In the genomic region with DNA sequence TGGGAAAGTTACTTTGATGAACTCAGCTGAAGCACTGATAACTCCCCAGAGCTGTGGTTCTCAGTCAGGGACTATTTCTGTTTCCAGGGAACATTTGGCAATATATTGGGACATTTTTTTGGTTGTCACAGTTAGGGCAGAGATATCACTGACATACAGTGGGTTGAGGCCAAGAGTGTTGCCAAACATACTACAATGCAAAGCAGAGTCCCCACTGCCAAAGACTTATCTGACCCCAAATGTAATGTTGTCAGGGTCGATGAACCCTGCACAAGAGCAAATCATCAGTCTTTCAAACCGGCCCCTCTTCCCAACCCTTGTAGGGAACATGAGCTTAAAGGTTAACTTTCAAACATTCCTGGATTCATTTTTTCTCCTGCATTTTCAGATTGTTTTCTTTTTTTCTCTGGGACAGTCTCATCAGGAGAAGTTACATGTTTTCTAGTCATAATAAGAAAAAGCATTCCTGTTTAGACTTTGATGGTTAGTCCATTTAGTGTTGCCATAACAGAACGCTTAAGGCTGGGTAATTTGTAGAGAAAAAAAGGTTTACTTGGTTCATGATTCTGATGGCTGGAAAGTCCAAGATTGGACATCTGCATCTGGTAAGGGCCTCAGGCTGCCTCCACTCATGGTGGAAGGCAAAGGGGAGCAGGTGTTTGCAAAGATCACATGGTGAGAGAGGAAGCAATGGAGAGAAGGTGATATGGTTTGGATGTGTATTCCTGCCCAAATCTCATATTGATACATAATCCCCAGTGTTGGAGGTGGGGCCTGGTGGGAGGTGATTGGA, we compare ENCODE assay signal across 1 cellular context.
TF ChIP-seq lines count a peak whose summit lies in the region.

No MANE protein-coding gene starts in this region.

TF ChIP-seq in liver, 16 proteins besides CTCF, POLR2A, EP300 and RAD21:
- TF ChIP-seq GABPA (IDR thresholded peaks at IDR 0.05 in 1 of 2, conservative IDR thresholded peaks at IDR 0.05 in 1 of 2) (peak in 1 of 2 donors; percentile 44), TAF1 (conservative IDR thresholded peaks at IDR 0.05) (no peak), SP1 (IDR thresholded peaks at IDR 0.05) (peak; percentile 88), YY1 (IDR thresholded peaks at IDR 0.05) (peak; percentile 62), NR2F2 (IDR thresholded peaks at IDR 0.05) (peak; percentile 97), HNF4A (conservative IDR thresholded peaks at IDR 0.05) (peak; percentile 79 to 81), EGR1 (IDR thresholded peaks at IDR 0.05; ENCODE audit: low read depth in 2 of 2) (no peak), HNF4G (IDR thresholded peaks at IDR 0.05) (peak; percentile 62), FOXA1 (IDR thresholded peaks at IDR 0.05) (no peak), FOXA2 (IDR thresholded peaks at IDR 0.05) (peak; percentile 62), JUND (IDR thresholded peaks at IDR 0.05) (peak in 1 of 2 donors; percentile 71), RXRA (IDR thresholded peaks at IDR 0.05) (peak; percentile 98 to 99)
- TF ChIP-seq, protein P1, sequence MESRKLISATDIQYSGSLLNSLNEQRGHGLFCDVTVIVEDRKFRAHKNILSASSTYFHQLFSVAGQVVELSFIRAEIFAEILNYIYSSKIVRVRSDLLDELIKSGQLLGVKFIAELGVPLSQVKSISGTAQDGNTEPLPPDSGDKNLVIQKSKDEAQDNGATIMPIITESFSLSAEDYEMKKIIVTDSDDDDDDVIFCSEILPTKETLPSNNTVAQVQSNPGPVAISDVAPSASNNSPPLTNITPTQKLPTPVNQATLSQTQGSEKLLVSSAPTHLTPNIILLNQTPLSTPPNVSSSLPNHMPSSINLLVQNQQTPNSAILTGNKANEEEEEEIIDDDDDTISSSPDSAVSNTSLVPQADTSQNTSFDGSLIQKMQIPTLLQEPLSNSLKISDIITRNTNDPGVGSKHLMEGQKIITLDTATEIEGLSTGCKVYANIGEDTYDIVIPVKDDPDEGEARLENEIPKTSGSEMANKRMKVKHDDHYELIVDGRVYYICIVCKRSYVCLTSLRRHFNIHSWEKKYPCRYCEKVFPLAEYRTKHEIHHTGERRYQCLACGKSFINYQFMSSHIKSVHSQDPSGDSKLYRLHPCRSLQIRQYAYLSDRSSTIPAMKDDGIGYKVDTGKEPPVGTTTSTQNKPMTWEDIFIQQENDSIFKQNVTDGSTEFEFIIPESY (IDR thresholded peaks at IDR 0.05): peak; percentile 74
- TF ChIP-seq, protein P2, sequence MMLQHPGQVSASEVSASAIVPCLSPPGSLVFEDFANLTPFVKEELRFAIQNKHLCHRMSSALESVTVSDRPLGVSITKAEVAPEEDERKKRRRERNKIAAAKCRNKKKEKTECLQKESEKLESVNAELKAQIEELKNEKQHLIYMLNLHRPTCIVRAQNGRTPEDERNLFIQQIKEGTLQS (IDR thresholded peaks at IDR 0.05): peak; percentile 41
- TF ChIP-seq, protein P3, sequence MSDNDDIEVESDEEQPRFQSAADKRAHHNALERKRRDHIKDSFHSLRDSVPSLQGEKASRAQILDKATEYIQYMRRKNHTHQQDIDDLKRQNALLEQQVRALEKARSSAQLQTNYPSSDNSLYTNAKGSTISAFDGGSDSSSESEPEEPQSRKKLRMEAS (IDR thresholded peaks at IDR 0.05): peak; percentile 43
- TF ChIP-seq, protein P4, sequence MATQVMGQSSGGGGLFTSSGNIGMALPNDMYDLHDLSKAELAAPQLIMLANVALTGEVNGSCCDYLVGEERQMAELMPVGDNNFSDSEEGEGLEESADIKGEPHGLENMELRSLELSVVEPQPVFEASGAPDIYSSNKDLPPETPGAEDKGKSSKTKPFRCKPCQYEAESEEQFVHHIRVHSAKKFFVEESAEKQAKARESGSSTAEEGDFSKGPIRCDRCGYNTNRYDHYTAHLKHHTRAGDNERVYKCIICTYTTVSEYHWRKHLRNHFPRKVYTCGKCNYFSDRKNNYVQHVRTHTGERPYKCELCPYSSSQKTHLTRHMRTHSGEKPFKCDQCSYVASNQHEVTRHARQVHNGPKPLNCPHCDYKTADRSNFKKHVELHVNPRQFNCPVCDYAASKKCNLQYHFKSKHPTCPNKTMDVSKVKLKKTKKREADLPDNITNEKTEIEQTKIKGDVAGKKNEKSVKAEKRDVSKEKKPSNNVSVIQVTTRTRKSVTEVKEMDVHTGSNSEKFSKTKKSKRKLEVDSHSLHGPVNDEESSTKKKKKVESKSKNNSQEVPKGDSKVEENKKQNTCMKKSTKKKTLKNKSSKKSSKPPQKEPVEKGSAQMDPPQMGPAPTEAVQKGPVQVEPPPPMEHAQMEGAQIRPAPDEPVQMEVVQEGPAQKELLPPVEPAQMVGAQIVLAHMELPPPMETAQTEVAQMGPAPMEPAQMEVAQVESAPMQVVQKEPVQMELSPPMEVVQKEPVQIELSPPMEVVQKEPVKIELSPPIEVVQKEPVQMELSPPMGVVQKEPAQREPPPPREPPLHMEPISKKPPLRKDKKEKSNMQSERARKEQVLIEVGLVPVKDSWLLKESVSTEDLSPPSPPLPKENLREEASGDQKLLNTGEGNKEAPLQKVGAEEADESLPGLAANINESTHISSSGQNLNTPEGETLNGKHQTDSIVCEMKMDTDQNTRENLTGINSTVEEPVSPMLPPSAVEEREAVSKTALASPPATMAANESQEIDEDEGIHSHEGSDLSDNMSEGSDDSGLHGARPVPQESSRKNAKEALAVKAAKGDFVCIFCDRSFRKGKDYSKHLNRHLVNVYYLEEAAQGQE (IDR thresholded peaks at IDR 0.05): peak; percentile 17
